1 cellular context compared by ENCODE assay signal in the genomic region with DNA sequence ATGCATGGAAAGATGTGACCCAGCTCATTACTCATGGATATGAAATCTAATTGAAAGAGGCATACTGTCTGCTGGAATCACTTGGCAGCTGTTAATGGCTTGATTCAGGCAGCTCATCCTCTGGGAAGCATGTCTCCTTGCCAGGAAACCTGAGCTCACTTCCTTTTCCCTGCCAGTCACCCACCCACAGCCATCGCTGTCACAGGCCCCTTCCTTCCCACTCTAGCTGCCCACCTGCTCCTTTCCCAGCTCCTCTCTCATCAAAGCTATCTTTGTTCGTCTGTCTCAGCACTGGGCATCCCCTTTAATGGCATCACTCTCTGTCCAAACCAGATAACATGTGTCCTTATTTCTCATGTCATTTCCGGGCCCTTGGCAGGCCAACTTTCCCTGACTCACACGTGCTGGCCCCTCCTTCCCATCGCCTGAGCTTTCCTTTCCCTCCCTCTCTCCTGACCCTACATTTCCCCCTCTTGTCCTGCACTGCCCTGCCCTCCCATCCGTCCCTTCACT.
A peak's percentile ranks its signal among the peaks of the same experiment; 100 is the strongest.
TF ChIP-seq lines count a peak whose summit lies in the region.

No MANE protein-coding gene starts in this region.

TF ChIP-seq in IMR-90, 13 proteins besides CTCF, POLR2A, EP300 and RAD21:
- TF ChIP-seq BHLHE40 (IDR thresholded peaks at IDR 0.05; ENCODE audit: low read depth, low read length) (0 out of 2 replicates have a peak, but pooled peaks have one; percentile 9), RFX5 (IDR thresholded peaks at IDR 0.05; ENCODE audit: low read depth, low read length) (no peak), NFE2L2 (IDR thresholded peaks at IDR 0.05; ENCODE audit: low read depth, low read length) (no peak), FOS (IDR thresholded peaks at IDR 0.05; ENCODE audit: low read depth, low read length) (no peak), SMC3 (IDR thresholded peaks at IDR 0.05; ENCODE audit: low read depth, low read length) (no peak), CEBPB (IDR thresholded peaks at IDR 0.05; ENCODE audit: low read depth, low read length) (no peak)
